In the genomic region with DNA sequence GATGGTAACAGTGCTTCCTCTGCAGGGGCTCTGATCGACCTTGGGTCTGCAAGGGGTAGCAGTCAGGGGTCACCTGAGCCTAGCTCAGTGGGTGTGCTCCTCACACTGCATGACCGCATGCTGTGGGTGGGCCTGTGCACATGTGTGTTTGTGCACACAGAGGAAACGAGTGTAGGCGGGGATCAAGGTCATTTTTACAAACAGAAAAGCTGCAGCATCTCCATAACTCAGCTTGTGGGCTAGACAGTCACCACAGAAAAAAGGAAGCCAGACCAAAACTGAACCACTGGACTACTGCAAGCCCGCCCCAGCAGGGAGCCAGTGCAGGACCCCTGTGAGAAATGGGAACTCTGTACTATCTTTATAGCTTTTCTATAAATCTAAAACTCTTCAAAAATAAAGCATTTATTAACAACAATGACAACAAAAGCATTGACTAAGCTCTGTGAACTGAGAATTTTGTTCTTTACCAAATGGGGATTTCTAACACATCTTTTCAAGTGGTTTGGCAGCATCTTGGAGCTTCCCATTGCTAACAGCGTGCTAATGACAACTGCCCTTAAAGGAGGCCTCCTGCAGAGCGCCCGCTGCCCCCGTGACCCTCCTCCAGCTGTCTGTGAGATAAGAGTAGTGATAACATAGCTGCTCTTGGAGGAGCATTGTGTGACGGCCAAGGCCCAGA, we compare ENCODE assay signal across 10 cellular contexts. TPM values are rescaled to one million over a fixed set of nuclear protein-coding genes. Genes with fewer than 3 reads are reported as not detected.
DNase-seq lines count a peak whose midpoint lies in the region; ATAC-seq and TF ChIP-seq lines count a peak whose summit lies in the region.
"Had no signal": no experiment of that assay in that cellular context is flagged by ENCODE, and none has a peak within 500 bp of the region (broad histone marks: within the 10 kb centered on the region; RNA-seq: fewer than 3 reads in every experiment).

No MANE protein-coding gene starts in this region.

- TF ChIP-seq CTCF in spleen (IDR thresholded peaks at IDR 0.05 in 8 of 11, conservative IDR thresholded peaks at IDR 0.05 in 3 of 11) (no peak), nephron progenitor cell (IDR thresholded peaks at IDR 0.05) (no peak), ascending aorta (IDR thresholded peaks at IDR 0.05) (no peak)

- peaks cover 30% of the 10 kb centered on the region for H3K4me1 Mint-ChIP-seq in activated CD4-positive, alpha-beta T cell treated with anti-CD3 and anti-CD28 coated beads, Interleukin-2, amount 10 ng/mL, durations not matched to agents 24 days and 14 days
- H3K4me1 Mint-ChIP-seq in nephron progenitor cell, result peaks cover 7% of the 10 kb centered on the region

- intact Hi-C loops in activated CD4-positive, alpha-beta T cell treated with anti-CD3 and anti-CD28 coated beads, Interleukin-2, amount 10 ng/mL, durations not matched to agents 24 days and 14 days (cut with micrococcal nuclease), result loop anchor here (5.0 kb wide), 3 partner anchors 42 to 762 kb away; partner anchors contain the start of genes DTL and INTS7
- intact Hi-C loops in spleen (cut with DNase I; ENCODE audit: low total_unique reads) (loop anchor here (5.0 kb wide), 1 partner anchor 137 kb away; the partner anchor contains the start of gene LPGAT1), ascending aorta (cut with DNase I) (no loop called here)

- H3K27ac Mint-ChIP-seq in activated CD4-positive, alpha-beta T cell treated with anti-CD3 and anti-CD28 coated beads, Interleukin-2, amount 10 ng/mL, durations not matched to agents 24 days and 14 days, result peak overlapping the region; percentile 52
- H3K27ac Mint-ChIP-seq in nephron progenitor cell, result no peak overlapping the region

- H3K27me3 ChIP-seq in spleen (replicated peaks in 1 of 7) (no peaks in the 10 kb centered on the region), ascending aorta (no peaks in the 10 kb centered on the region)

- H3K4me1 ChIP-seq in spleen, result peaks cover 16 to 48% (median 42%) of the 10 kb centered on the region in 6 donors
- H3K4me1 ChIP-seq in ascending aorta, result no peaks in the 10 kb centered on the region

- peak; percentile 71 for DNase-seq in activated CD4-positive, alpha-beta T cell treated with anti-CD3 and anti-CD28 coated beads, Interleukin-2, amount 10 ng/mL, durations not matched to agents 24 days and 14 days
- no peak for DNase-seq in activated CD4-positive, alpha-beta T cell treated with anti-CD3 and anti-CD28 coated beads, Interleukin-2, amount 50 U/mL, for 48 hours
- DNase-seq in NOMO-1 (lab: John Stamatoyannopoulos, UW; ENCODE audit: unreplicated experiment in 2 of 2) (peak; percentile 7 to 46), spleen (peak; percentile 82), nephron progenitor cell (no peak), GM03348 (ENCODE audit: low spot score) (no peak), ascending aorta (ENCODE audit: low spot score in 2 of 2) (no peak)
- DNase-seq: ACHN, NCI-H226 had no signal

- no peaks in the 10 kb centered on the region for H3K36me3 Mint-ChIP-seq in activated CD4-positive, alpha-beta T cell treated with anti-CD3 and anti-CD28 coated beads, Interleukin-2, amount 10 ng/mL, durations not matched to agents 24 days and 14 days (ENCODE audit: low read depth)
- no peaks in the 10 kb centered on the region for H3K36me3 Mint-ChIP-seq in nephron progenitor cell (ENCODE audit: low read depth)

- peaks cover 11% of the 10 kb centered on the region for H3K27me3 Mint-ChIP-seq in activated CD4-positive, alpha-beta T cell treated with anti-CD3 and anti-CD28 coated beads, Interleukin-2, amount 10 ng/mL, durations not matched to agents 24 days and 14 days
- H3K27me3 Mint-ChIP-seq in nephron progenitor cell (ENCODE audit: low read depth, poor library complexity), result peaks cover 23% of the 10 kb centered on the region

- no peak for TF ChIP-seq POLR2A in spleen (IDR thresholded peaks at IDR 0.05)

- peaks cover 0 to 17% (median 10%) of the 10 kb centered on the region in 8 donors for H3K9me3 ChIP-seq in spleen
- H3K9me3 ChIP-seq in ascending aorta, result no peaks in the 10 kb centered on the region

- H3K36me3 ChIP-seq in spleen, result no peaks in the 10 kb centered on the region
- H3K36me3 ChIP-seq in ascending aorta, result no peaks in the 10 kb centered on the region

- H3K4me3 ChIP-seq in spleen (no peak overlapping the region), ascending aorta (no peak overlapping the region)

- 32 to 40% (median 37%) methylated on average over 10 of the region's 10 CpGs for WGBS in spleen, 5 donors

- no peaks in the 10 kb centered on the region for H3K9me3 Mint-ChIP-seq in activated CD4-positive, alpha-beta T cell treated with anti-CD3 and anti-CD28 coated beads, Interleukin-2, amount 10 ng/mL, durations not matched to agents 24 days and 14 days
- peaks cover 11% of the 10 kb centered on the region for H3K9me3 Mint-ChIP-seq in nephron progenitor cell

- peak overlapping the region; percentile 31 for H3K4me3 Mint-ChIP-seq in activated CD4-positive, alpha-beta T cell treated with anti-CD3 and anti-CD28 coated beads, Interleukin-2, amount 10 ng/mL, durations not matched to agents 24 days and 14 days
- no peak overlapping the region for H3K4me3 Mint-ChIP-seq in nephron progenitor cell

- ATAC-seq in HG02678 (IDR thresholded peaks at IDR 0.05; ENCODE audit: unreplicated experiment), result peak; percentile 46

- H3K27ac ChIP-seq in spleen (peak overlapping the region in 4 of 8 donors; percentile 6 to 60 (median 16)), ascending aorta (no peak overlapping the region)

RNA-seq across cellular contexts. Expression of gene NEK2, which starts 19.9 kb away (rescaled TPM):
- total RNA-seq in activated CD4-positive, alpha-beta T cell treated with anti-CD3 and anti-CD28 coated beads, Interleukin-2, amount 10 ng/mL, durations not matched to agents 24 days and 14 days, result 18.0 and 18.2 TPM in 2 replicates
- total RNA-seq in spleen, result 1 to 10 TPM in 5 of 7 donors, under 1 TPM in 2; 0.38 to 5.5 (median 2.4) TPM
- polyA plus RNA-seq in spleen, result 1 to 10 TPM in 2 of 3 donors, under 1 TPM in 1; 0.74 to 4.0 (median 1.6) TPM
- total RNA-seq in ascending aorta, result not detected

Comparison
In these comparisons a context has a peak if more than half of its experiments do, and no peak if none do; other contexts are left out.
1. DNase-seq: peak in activated CD4-positive, alpha-beta T cell treated with anti-CD3 and anti-CD28 coated beads, Interleukin-2, amount 10 ng/mL, durations not matched to agents 24 days and 14 days (single experiment), NOMO-1 (2 of 2) and spleen (single experiment); none in activated CD4-positive, alpha-beta T cell treated with anti-CD3 and anti-CD28 coated beads, Interleukin-2, amount 50 U/mL, for 48 hours (0 of 2), nephron progenitor cell (single experiment), GM03348 (single experiment) and ascending aorta (0 of 2).